Comparison of ENCODE assay signal across 8 cellular contexts in genomic region chr1:153678519-153679336, GRCh38. TPM values are rescaled to one million over a fixed set of nuclear protein-coding genes. Genes with fewer than 3 reads are reported as not detected.
A peak's percentile ranks its signal among the peaks of the same experiment; 100 is the strongest.
DNase-seq lines count a peak whose midpoint lies in the region; FAIRE-seq and TF ChIP-seq lines count a peak whose summit lies in the region.

NPR1 (plus strand) TSS chr1:153678688; CDS start chr1:153679109, 421 bp downstream.

- H3K4me3 ChIP-seq in astrocyte (ENCODE audit: insufficient read depth, low read depth, low read length) (peak within 1 kb of the TSS; percentile 44), hepatocyte (peak within 1 kb of the TSS; percentile 52), sigmoid colon (peak within 1 kb of the TSS; percentile 37 to 57 (median 49))

- peak within 1 kb of the TSS; percentile 84 for H3K4me2 ChIP-seq in astrocyte (ENCODE audit: low read length)
- H3K4me2 ChIP-seq in hepatocyte: peak within 1 kb of the TSS; percentile 99

- no peak for TF ChIP-seq CTCF in astrocyte (IDR thresholded peaks at IDR 0.05; ENCODE audit: insufficient read depth, low read depth, low read length)
- TF ChIP-seq CTCF in hepatocyte (IDR thresholded peaks at IDR 0.05; ENCODE audit: poor library complexity): no peak
- TF ChIP-seq CTCF in sigmoid colon (IDR thresholded peaks at IDR 0.05): no peak

- no peak for TF ChIP-seq POLR2A in sigmoid colon (IDR thresholded peaks at IDR 0.05)

- H3K36me3 Mint-ChIP-seq in astrocyte (ENCODE audit: low read depth, unreplicated experiment): no peaks in the 10 kb centered on the region

- FAIRE-seq in astrocyte (lab: Jason Lieb, UNC): no peak

- H3K36me3 ChIP-seq in astrocyte (ENCODE audit: insufficient read depth, low read length) (no peaks in the 10 kb centered on the region), hepatocyte (replicated peaks; ENCODE audit: insufficient read depth, low read depth) (no peaks in the 10 kb centered on the region), sigmoid colon (no peaks in the 10 kb centered on the region)

- H2AFZ ChIP-seq in astrocyte (ENCODE audit: low read depth, low read length) (peak within 1 kb of the TSS; percentile 75), hepatocyte (peak within 1 kb of the TSS; percentile 74)

- intact Hi-C loops in sigmoid colon (cut with DNase I): no loop called here

- peak; percentile 10 for DNase-seq in DMS153 treated with DMSO at 0.1 percent for 48 hours (lab: John Stamatoyannopoulos, UW; ENCODE audit: unreplicated experiment)
- DNase-seq in DMS153 (lab: John Stamatoyannopoulos, UW): no peak
- peak; percentile 56 for DNase-seq in NCI-H2171 treated with DMSO at 0.1 percent for 48 hours (lab: John Stamatoyannopoulos, UW)
- DNase-seq in astrocyte (ENCODE audit: low read depth): no peak
- DNase-seq in hepatocyte (ENCODE audit: low spot score): peak; percentile 60
- peak; percentile 91 for DNase-seq in sigmoid colon
- no peak for DNase-seq in cortex of kidney (lab: John Stamatoyannopoulos, UW)
- DNase-seq in NCI-H1930 (lab: John Stamatoyannopoulos, UW): no peak

- H3K27ac ChIP-seq in astrocyte (ENCODE audit: low read depth, low read length): no peak within 1 kb of the TSS
- H3K27ac ChIP-seq in hepatocyte: no peak within 1 kb of the TSS
- H3K27ac ChIP-seq in sigmoid colon: peak within 1 kb of the TSS; percentile 22 to 76 (median 49)

- peak within 1 kb of the TSS; percentile 78 for H3K4me3 Mint-ChIP-seq in astrocyte (ENCODE audit: unreplicated experiment)

- H3K9ac ChIP-seq in astrocyte (ENCODE audit: low read length): no peak within 1 kb of the TSS

- peaks cover 16% of the 10 kb centered on the region for H3K4me1 ChIP-seq in astrocyte (ENCODE audit: insufficient read depth, low read length)
- H3K4me1 ChIP-seq in hepatocyte (ENCODE audit: insufficient read depth): peaks cover 17% of the 10 kb centered on the region
- H3K4me1 ChIP-seq in sigmoid colon: peaks cover 0 to 29% (median 26%) of the 10 kb centered on the region in 4 donors

- peaks cover 49% of the 10 kb centered on the region for H3K27me3 Mint-ChIP-seq in astrocyte (ENCODE audit: low read depth, unreplicated experiment)

- WGBS in hepatocyte (ENCODE audit: low lambda C conversion rate, missing lambda C conversion rate): 1% methylated on average over 69 of the region's 78 CpGs
- WGBS in sigmoid colon, 2 donors: 1% methylated on average over 78 of the region's 78 CpGs

- H3K79me2 ChIP-seq in astrocyte (ENCODE audit: insufficient read depth, low read length) (no peaks in the 10 kb centered on the region), hepatocyte (no peaks in the 10 kb centered on the region)

- H4K20me1 ChIP-seq in astrocyte (ENCODE audit: insufficient read depth, low read length): no peaks in the 10 kb centered on the region
- H4K20me1 ChIP-seq in hepatocyte (ENCODE audit: insufficient read depth, poor library complexity, severe bottlenecking): no peaks in the 10 kb centered on the region

- peaks cover 7% of the 10 kb centered on the region for H3K4me1 Mint-ChIP-seq in astrocyte (ENCODE audit: low read depth, unreplicated experiment)

- H3K9me3 Mint-ChIP-seq in astrocyte (ENCODE audit: unreplicated experiment): no peaks in the 10 kb centered on the region

- peaks cover 42% of the 10 kb centered on the region for H3K27me3 ChIP-seq in astrocyte (ENCODE audit: insufficient read depth, low read length)
- peaks cover 42% of the 10 kb centered on the region for H3K27me3 ChIP-seq in hepatocyte
- H3K27me3 ChIP-seq in sigmoid colon: peaks cover 0 to 57% (median 30%) of the 10 kb centered on the region in 3 donors

- no peak within 1 kb of the TSS for H3K27ac Mint-ChIP-seq in astrocyte (ENCODE audit: unreplicated experiment)

- no peaks in the 10 kb centered on the region for H3K9me3 ChIP-seq in astrocyte (ENCODE audit: insufficient read depth, low read depth, low read length)
- no peaks in the 10 kb centered on the region for H3K9me3 ChIP-seq in hepatocyte (ENCODE audit: low read depth)
- H3K9me3 ChIP-seq in sigmoid colon: no peaks in the 10 kb centered on the region

- no peak for TF ChIP-seq EP300 in sigmoid colon (IDR thresholded peaks at IDR 0.05)

- H3K9me2 ChIP-seq in hepatocyte (replicated peaks; ENCODE audit: insufficient read depth): no peaks in the 10 kb centered on the region

RNA-seq across cellular contexts. Expression of gene NPR1, which starts in this region (rescaled TPM):
- total RNA-seq in astrocyte (0.07 and 0.11 TPM in 2 replicates), hepatocyte (2.5 and 2.8 TPM in 2 replicates), sigmoid colon (10 to 100 TPM; 11.1 to 36.2 (median 31.0) TPM)
- polyA plus RNA-seq in hepatocyte (3.0 and 4.3 TPM in 2 replicates), sigmoid colon (1 to 10 TPM in 2 of 3 donors, under 1 TPM in 1; 0.23 to 7.6 (median 5.4) TPM)

Comparison
In these comparisons a context has a peak if more than half of its experiments do, and no peak if none do; other contexts are left out.
1. DNase-seq: peak in DMS153 treated with DMSO at 0.1 percent for 48 hours (single experiment), NCI-H2171 treated with DMSO at 0.1 percent for 48 hours (single experiment), hepatocyte (single experiment) and sigmoid colon (single experiment); none in DMS153 (single experiment), astrocyte (single experiment), cortex of kidney (single experiment) and NCI-H1930 (0 of 2).
2. H3K27ac ChIP-seq: peak in sigmoid colon (4 of 4); none in astrocyte (single experiment) and hepatocyte (single experiment).
3. Peak in every context shown above with its lines, with median percentiles within 50 percentile points of each other: H3K4me3 ChIP-seq.